9 cellular contexts compared by ENCODE assay signal in genomic region chr7:150357277-150357676, GRCh38. TPM values are rescaled to one million over a fixed set of nuclear protein-coding genes. Genes with fewer than 3 reads are reported as not detected.
DNase-seq lines count a peak whose midpoint lies in the region; TF ChIP-seq lines count a peak whose summit lies in the region.
"Had no signal": no experiment of that assay in that cellular context is flagged by ENCODE, and none has a peak within 500 bp of the region (broad histone marks: within the 10 kb centered on the region; RNA-seq: fewer than 3 reads in every experiment).

No MANE protein-coding gene starts in this region.

- H3K27ac ChIP-seq in breast epithelium: no peak overlapping the region
- H3K27ac ChIP-seq: VCaP had no signal

- H3K27me3 ChIP-seq in breast epithelium (no peaks in the 10 kb centered on the region), BE2C (peaks cover 2% of the 10 kb centered on the region; the same call in 1 of the 2 replicates)

- H3K4me1 ChIP-seq in breast epithelium (no peaks in the 10 kb centered on the region), BE2C (peaks cover 4% of the 10 kb centered on the region)

- H3K4me3 ChIP-seq in breast epithelium (no peak overlapping the region), BE2C (ENCODE audit: low read depth, low read length) (no peak overlapping the region)

- POLR2A ChIA-PET in MCF 10A (lab: Yijun Ruan, JAX): interaction anchor here (1.4 kb wide), 1 partner anchor 11 kb away, joined by 4 read pairs; the partner anchor contains the start of gene REPIN1

- H3K27ac Mint-ChIP-seq in MCF 10A (ENCODE audit: low read depth, unreplicated experiment): peak overlapping the region; percentile 46

- TF ChIP-seq CTCF in MCF 10A (IDR thresholded peaks at IDR 0.05; ENCODE audit: unreplicated experiment): no peak
- TF ChIP-seq CTCF in breast epithelium (IDR thresholded peaks at IDR 0.05): no peak
- no peak for TF ChIP-seq CTCF in BE2C (IDR thresholded peaks at IDR 0.05; ENCODE audit: low read depth, low read length)

- no TSS peak for BruUV-seq in MCF 10A (replicated peaks; lab: Mats Ljungman, UMichigan)

- DNase-seq in MCF 10A (ENCODE audit: unreplicated experiment) (no peak), breast epithelium (ENCODE audit: low spot score in 2 of 2) (no peak), NCI-H2227 treated with DMSO at 0.1 percent for 48 hours (lab: John Stamatoyannopoulos, UW) (peak; percentile 26), NCI-H2081 treated with DMSO at 0.1 percent for 48 hours (lab: John Stamatoyannopoulos, UW) (no peak), BE2C (no peak), NCI-H345 treated with DMSO at 0.1 percent for 48 hours (lab: John Stamatoyannopoulos, UW; ENCODE audit: unreplicated experiment) (no peak)
- peak; percentile 71 for DNase-seq in activated T-cell treated with anti-CD3 and anti-CD28 coated beads, Interleukin-2, amount 50 U/mL, for 1 hour
- DNase-seq in stimulated activated CD4-positive, alpha-beta T cell treated with anti-CD3 and anti-CD28 coated beads, Interleukin-15, amount 100 ng/mL, for 1 hour (ENCODE audit: low read depth in 1 of 2, low spot score in 1 of 2): peak; percentile 19 to 44

- no peaks in the 10 kb centered on the region for H3K4me1 Mint-ChIP-seq in MCF 10A (ENCODE audit: insufficient read depth, unreplicated experiment)

- H3K36me3 ChIP-seq in breast epithelium (no peaks in the 10 kb centered on the region), BE2C (no peaks in the 10 kb centered on the region)

- TF ChIP-seq POLR2A in breast epithelium (IDR thresholded peaks at IDR 0.05): no peak

- H3K27me3 Mint-ChIP-seq in MCF 10A (ENCODE audit: insufficient read depth, unreplicated experiment): no peaks in the 10 kb centered on the region

- CTCF ChIA-PET in MCF 10A (lab: Yijun Ruan, JAX): interaction anchor here (0.7 to 3.2 kb wide), 14 partner anchors 9 to 1656 kb away, joined by 3 to 18 read pairs (median 8); a partner anchor contains a TSS

- intact Hi-C loops in MCF 10A (cut with micrococcal nuclease) (no loop called here), breast epithelium (cut with DNase I; ENCODE audit: low total_unique reads) (no loop called here)

- H3K9me3 ChIP-seq in breast epithelium (no peaks in the 10 kb centered on the region), BE2C (no peaks in the 10 kb centered on the region)

- no peak overlapping the region for H3K4me3 Mint-ChIP-seq in MCF 10A (ENCODE audit: unreplicated experiment)

- H3K9me3 Mint-ChIP-seq in MCF 10A (ENCODE audit: unreplicated experiment): no peaks in the 10 kb centered on the region

- H3K36me3 Mint-ChIP-seq in MCF 10A (ENCODE audit: insufficient read depth, unreplicated experiment): no peaks in the 10 kb centered on the region

RNA-seq across cellular contexts. Expression of gene REPIN1, which starts 11.3 kb away (rescaled TPM):
- total RNA-seq in MCF 10A (2022) (80.8 and 83.0 TPM in 2 replicates), breast epithelium (10 to 100 TPM; 43.7 to 70.8 (median 68.2) TPM)
- polyA plus RNA-seq in BE2C (2012; ENCODE audit: insufficient read depth, insufficient read length, low read depth): 396 TPM

RNA-seq across cellular contexts. Expression of gene RARRES2, which starts 15.8 kb away (rescaled TPM):
- total RNA-seq in MCF 10A (2022): not detected in 2 replicates
- total RNA-seq in breast epithelium: 100 to 1,000 TPM; 156 to 297 (median 267) TPM
- not detected for polyA plus RNA-seq in BE2C (2012; ENCODE audit: insufficient read depth, insufficient read length, low read depth)

RNA-seq across cellular contexts. Expression of gene ZNF775, which starts 21.9 kb away (rescaled TPM):
- 1.7 and 2.0 TPM in 2 replicates for total RNA-seq in MCF 10A (2022)
- total RNA-seq in breast epithelium: 1 to 10 TPM; 1.9 to 5.7 (median 4.6) TPM
- polyA plus RNA-seq in BE2C (2012; ENCODE audit: insufficient read depth, insufficient read length, low read depth): 18.2 TPM

RNA-seq across cellular contexts. Expression of gene ACTR3C, which starts 33.9 kb away (rescaled TPM):
- 3.5 and 3.6 TPM in 2 replicates for total RNA-seq in MCF 10A (2022)
- 10 to 100 TPM in 2 of 3 donors, 1 to 10 TPM in 1; 5.0 to 54.0 (median 30.2) TPM for total RNA-seq in breast epithelium
- polyA plus RNA-seq in BE2C (2012; ENCODE audit: insufficient read depth, insufficient read length, low read depth): 4.9 TPM

RNA-seq across cellular contexts. Expression of gene LRRC61, which starts 34.1 kb away (rescaled TPM):
- total RNA-seq in MCF 10A (2022) (8.4 and 10.1 TPM in 2 replicates), breast epithelium (10 to 100 TPM in 2 of 3 donors, 1 to 10 TPM in 1; 8.0 to 23.4 (median 15.4) TPM)
- polyA plus RNA-seq in BE2C (2012; ENCODE audit: insufficient read depth, insufficient read length, low read depth): 44.5 TPM

Comparison
In these comparisons a context has a peak if more than half of its experiments do, and no peak if none do; other contexts are left out.
1. RNA of gene RARRES2, which starts 15.8 kb away (total RNA-seq): 156 to 297 TPM in breast epithelium; not detected in MCF 10A; every median in the first group is over 100 times any median in the second.
2. DNase-seq: peak in NCI-H2227 treated with DMSO at 0.1 percent for 48 hours (single experiment), activated T-cell treated with anti-CD3 and anti-CD28 coated beads, Interleukin-2, amount 50 U/mL, for 1 hour (single experiment) and stimulated activated CD4-positive, alpha-beta T cell treated with anti-CD3 and anti-CD28 coated beads, Interleukin-15, amount 100 ng/mL, for 1 hour (2 of 2); none in MCF 10A (single experiment), breast epithelium (0 of 2), NCI-H2081 treated with DMSO at 0.1 percent for 48 hours (single experiment), BE2C (single experiment) and NCI-H345 treated with DMSO at 0.1 percent for 48 hours (single experiment).